9 cellular contexts compared by ENCODE assay signal in genomic region chr3:185932213-185932612, GRCh38. TPM values are rescaled to one million over a fixed set of nuclear protein-coding genes. Genes with fewer than 3 reads are reported as not detected.
DNase-seq lines count a peak whose midpoint lies in the region; ATAC-seq, FAIRE-seq and TF ChIP-seq lines count a peak whose summit lies in the region.
"Had no signal": no experiment of that assay in that cellular context is flagged by ENCODE, and none has a peak within 500 bp of the region (broad histone marks: within the 10 kb centered on the region; RNA-seq: fewer than 3 reads in every experiment).

No MANE protein-coding gene starts in this region.

- peak overlapping the region; percentile 29; the same call in 1 of the 2 replicates for H3K9ac ChIP-seq in HUES64 (ENCODE audit: low read depth, low read length)
- peak overlapping the region; percentile 44 for H3K9ac ChIP-seq in mammary epithelial cell (ENCODE audit: insufficient read depth, low read length)

- H3K27ac ChIP-seq in HUES64 (ENCODE audit: low read depth, low read length) (no peak overlapping the region), mammary epithelial cell (ENCODE audit: insufficient read depth, low read depth, low read length) (peak overlapping the region; percentile 14)

- in situ Hi-C loops in mammary epithelial cell (cut with MboI; ENCODE audit: low sequenced_read_pairs in 2 of 2), result no loop called here

- FAIRE-seq in GM12891 (lab: Jason Lieb, UNC), result no peak

- no peaks in the 10 kb centered on the region for H3K27me3 Mint-ChIP-seq in naive B cell

- peaks cover 73 to 89% (median 88%) of the 10 kb centered on the region in 3 donors for H3K4me1 Mint-ChIP-seq in naive B cell

- peaks cover 20 to 21% of the 10 kb centered on the region in 2 donors for H3K36me3 Mint-ChIP-seq in naive B cell

- H3K9me3 Mint-ChIP-seq in naive B cell, result no peaks in the 10 kb centered on the region

- H3K27me3 ChIP-seq in BE2C (no peaks in the 10 kb centered on the region), HUES64 (ENCODE audit: insufficient read depth, low read length) (no peaks in the 10 kb centered on the region), mammary epithelial cell (ENCODE audit: insufficient read depth, low read length) (no peaks in the 10 kb centered on the region)

- no peak overlapping the region for H2AFZ ChIP-seq in mammary epithelial cell (ENCODE audit: low read depth, low read length)

- H3K4me2 ChIP-seq in mammary epithelial cell (ENCODE audit: insufficient read depth, low read depth, low read length), result peak overlapping the region; percentile 89

- H3K4me3 Mint-ChIP-seq in naive B cell, result peak overlapping the region; percentile 27 to 100 (median 86)

- H4K20me1 ChIP-seq in mammary epithelial cell (ENCODE audit: insufficient read depth, low read length), result peaks cover 89% of the 10 kb centered on the region

- no peaks in the 10 kb centered on the region for H3K9me3 ChIP-seq in BE2C
- H3K9me3 ChIP-seq in HUES64 (ENCODE audit: insufficient read depth, low read depth, low read length), result no peaks in the 10 kb centered on the region
- H3K9me3 ChIP-seq in mammary epithelial cell (replicated peaks; ENCODE audit: insufficient read depth, low read length), result no peaks in the 10 kb centered on the region

- WGBS in HUES64, result 22% methylated on average over 5 of the region's 5 CpGs
- 15% methylated on average over 5 of the region's 5 CpGs for WGBS in mammary epithelial cell (ENCODE audit: low coverage, missing lambda C conversion rate)

- intact Hi-C loops in mammary epithelial cell (cut with micrococcal nuclease), result loop anchor here (10.0 kb wide), 1 partner anchor 197 kb away; no protein-coding TSS in a partner anchor

- peak overlapping the region; percentile 96 for H3K4me3 ChIP-seq in BE2C (ENCODE audit: low read depth, low read length)
- H3K4me3 ChIP-seq in HUES64 (ENCODE audit: low read length), result peak overlapping the region; percentile 89
- H3K4me3 ChIP-seq in mammary epithelial cell (replicated peaks in 1 of 3; ENCODE audit: insufficient read depth in 1 of 3, low read depth in 2 of 3, low read length in 3 of 3), result peak overlapping the region in 2 of 3 experiments; percentile 98 to 100

- BruUV-seq in mammary epithelial cell (replicated peaks; lab: Mats Ljungman, UMichigan), result no TSS peak

- TF ChIP-seq POLR2A in GM12891 (IDR thresholded peaks at IDR 0.05; ENCODE audit: low read depth, low read length), result no peak

- peaks cover 100% of the 10 kb centered on the region for H3K79me2 ChIP-seq in mammary epithelial cell (ENCODE audit: insufficient read depth, low read length)

- DNase-seq in BE2C (no peak), mammary epithelial cell (no peak), naive B cell (no peak), Ammon's horn (ENCODE audit: low spot score) (no peak), NCI-H146 (lab: John Stamatoyannopoulos, UW) (no peak), GM12891 (ENCODE audit: insufficient read length, low spot score) (no peak), NCI-H2081 (lab: John Stamatoyannopoulos, UW) (no peak)
- DNase-seq: activated gamma-delta T cell treated with Interleukin-2 at 50 U/mL for 16 hours had no signal

- H3K4me1 ChIP-seq in BE2C (peaks cover 19% of the 10 kb centered on the region), HUES64 (ENCODE audit: insufficient read depth, low read length) (peaks cover 70% of the 10 kb centered on the region), mammary epithelial cell (ENCODE audit: insufficient read depth, low read length) (peaks cover 49% of the 10 kb centered on the region)

- TF ChIP-seq CTCF in BE2C (IDR thresholded peaks at IDR 0.05; ENCODE audit: low read depth, low read length) (no peak), mammary epithelial cell (conservative IDR thresholded peaks at IDR 0.05 in 1 of 2, IDR thresholded peaks at IDR 0.05 in 1 of 2; ENCODE audit: extremely low read depth in 1 of 2, insufficient read depth in 1 of 2, low read depth in 1 of 2, low read length in 2 of 2) (no peak)

- H3K27ac Mint-ChIP-seq in naive B cell, result peak overlapping the region; percentile 0 to 97 (median 84)

- dilution Hi-C loops in mammary epithelial cell (cut with HindIII; ENCODE audit: low sequenced_read_pairs), result no loop called here

- ATAC-seq in naive B cell (ENCODE audit: low read depth in 2 of 2), result no peak

- CTCF ChIA-PET in mammary epithelial cell (lab: Charles Lee; ENCODE audit: low non-redundant PET), result no interaction called here

- H3K36me3 ChIP-seq in BE2C, result peaks cover 81% of the 10 kb centered on the region
- peaks cover 66% of the 10 kb centered on the region for H3K36me3 ChIP-seq in HUES64 (ENCODE audit: insufficient read depth, low read length)
- H3K36me3 ChIP-seq in mammary epithelial cell (ENCODE audit: insufficient read depth, low read length), result peaks cover 24% of the 10 kb centered on the region

TF ChIP-seq in GM12891, 5 proteins besides CTCF, POLR2A, EP300 and RAD21:
- TF ChIP-seq PAX5 (IDR thresholded peaks at IDR 0.05; ENCODE audit: insufficient read depth, low read length, severe bottlenecking) (no peak), POLR2AphosphoS5 (IDR thresholded peaks at IDR 0.05; ENCODE audit: low read depth, low read length) (no peak), SPI1 (IDR thresholded peaks at IDR 0.05; ENCODE audit: low read depth, low read length) (no peak), POU2F2 (IDR thresholded peaks at IDR 0.05; ENCODE audit: low read depth, low read length) (no peak), TAF1 (IDR thresholded peaks at IDR 0.05; ENCODE audit: low read depth, low read length) (no peak)

RNA-seq across cellular contexts. Expression of gene TRA2B, which starts 5.6 kb away (rescaled TPM):
- polyA plus RNA-seq in BE2C (2012; ENCODE audit: insufficient read depth, insufficient read length, low read depth), result 391 TPM
- polyA plus RNA-seq in HUES64 (2013, experiment 1 of 2), result 244 TPM
- 229 TPM for polyA plus RNA-seq in HUES64 (2013, experiment 2 of 2)
- 100 to 1,000 TPM; 117 to 151 TPM for total RNA-seq in mammary epithelial cell
- polyA plus RNA-seq in mammary epithelial cell, result 130 TPM
- 210 TPM for polyA minus RNA-seq in mammary epithelial cell
- polyA plus RNA-seq in naive B cell (ENCODE audit: low read depth in 6 of 6), result 100 to 1,000 TPM; 190 to 378 (median 318) TPM
- polyA plus RNA-seq in GM12891 (2012; ENCODE audit: low read depth, missing spikeins), result 174 TPM
